1 cellular context compared by ENCODE assay signal in the genomic region with DNA sequence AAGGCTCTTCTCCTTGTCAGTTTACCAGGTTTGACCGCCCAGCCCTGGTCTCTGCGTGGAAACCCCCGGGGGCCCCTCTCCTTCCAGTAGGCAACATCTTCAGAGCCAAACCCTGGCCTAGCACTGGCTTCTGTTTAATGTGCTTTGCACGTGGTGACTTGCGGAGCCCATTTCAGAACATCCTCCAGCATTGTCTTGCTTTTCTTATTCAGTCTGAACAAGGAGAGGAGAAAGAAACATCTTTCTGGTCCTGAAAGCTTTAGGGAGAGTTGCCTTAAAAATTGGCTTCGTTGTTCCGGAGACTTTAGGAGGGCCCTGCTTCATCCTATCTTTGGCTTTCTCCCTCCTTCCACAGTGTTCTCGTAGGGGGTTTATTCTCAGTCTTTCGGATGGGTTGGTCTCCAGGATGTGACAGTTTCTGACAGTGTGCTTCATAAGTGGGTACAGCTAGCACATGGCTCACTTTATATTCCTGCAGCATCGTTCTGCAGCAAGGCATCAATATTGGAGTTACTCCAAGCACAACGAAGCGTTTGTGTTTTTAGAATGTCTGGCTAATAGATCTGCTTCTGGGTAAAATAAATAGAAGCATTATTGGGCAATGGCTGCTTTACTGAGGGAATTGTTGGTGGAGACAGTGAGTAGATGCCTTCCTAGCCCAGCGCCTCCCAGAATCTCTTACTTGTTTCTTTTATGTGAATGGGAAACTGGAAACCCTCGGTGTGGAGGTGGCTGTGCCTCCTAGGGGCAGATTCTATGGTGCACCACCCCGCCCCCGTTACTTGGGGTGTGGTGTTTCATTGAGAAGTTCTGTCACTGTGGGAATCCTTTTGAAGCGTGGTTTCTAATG.
A peak's percentile ranks its signal among the peaks of the same experiment; 100 is the strongest.
TF ChIP-seq lines count a peak whose summit lies in the region.

No MANE protein-coding gene starts in this region.

TF ChIP-seq in HepG2, 621 proteins besides CTCF, POLR2A, EP300 and RAD21 (continued from another document and continues in another):
- no peak for TF ChIP-seq CENPT (CRISPR knock-in tag; IDR thresholded peaks at IDR 0.05; ENCODE audit: low read depth)
- no peak for TF ChIP-seq ZSCAN30 (CRISPR knock-in tag; IDR thresholded peaks at IDR 0.05)
- TF ChIP-seq EHMT2 (IDR thresholded peaks at IDR 0.05; ENCODE audit: borderline replicate concordance, low read depth, low read length) = no peak
- TF ChIP-seq KMT2A (CRISPR knock-in tag; IDR thresholded peaks at IDR 0.05) = no peak
- TF ChIP-seq, protein P1, sequence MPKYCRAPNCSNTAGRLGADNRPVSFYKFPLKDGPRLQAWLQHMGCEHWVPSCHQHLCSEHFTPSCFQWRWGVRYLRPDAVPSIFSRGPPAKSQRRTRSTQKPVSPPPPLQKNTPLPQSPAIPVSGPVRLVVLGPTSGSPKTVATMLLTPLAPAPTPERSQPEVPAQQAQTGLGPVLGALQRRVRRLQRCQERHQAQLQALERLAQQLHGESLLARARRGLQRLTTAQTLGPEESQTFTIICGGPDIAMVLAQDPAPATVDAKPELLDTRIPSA (CRISPR knock-in tag; IDR thresholded peaks at IDR 0.05; ENCODE audit: borderline replicate concordance) = no peak
- TF ChIP-seq ZNF543 (CRISPR knock-in tag; IDR thresholded peaks at IDR 0.05) = no peak
- no peak for TF ChIP-seq ZBTB20 (CRISPR knock-in tag; IDR thresholded peaks at IDR 0.05; ENCODE audit: borderline replicate concordance, low read depth)
- no peak for TF ChIP-seq ZNF558 (CRISPR knock-in tag; IDR thresholded peaks at IDR 0.05; ENCODE audit: borderline replicate concordance)
- TF ChIP-seq AGO2 (optimal IDR thresholded peaks at IDR 0.05; ENCODE audit: low read depth, low read length) = no peak
- TF ChIP-seq ZNF232 (CRISPR knock-in tag; IDR thresholded peaks at IDR 0.05; ENCODE audit: borderline replicate concordance) = no peak
- no peak for TF ChIP-seq MEIS1 (CRISPR knock-in tag; IDR thresholded peaks at IDR 0.05; ENCODE audit: borderline replicate concordance)
- TF ChIP-seq, protein P2, sequence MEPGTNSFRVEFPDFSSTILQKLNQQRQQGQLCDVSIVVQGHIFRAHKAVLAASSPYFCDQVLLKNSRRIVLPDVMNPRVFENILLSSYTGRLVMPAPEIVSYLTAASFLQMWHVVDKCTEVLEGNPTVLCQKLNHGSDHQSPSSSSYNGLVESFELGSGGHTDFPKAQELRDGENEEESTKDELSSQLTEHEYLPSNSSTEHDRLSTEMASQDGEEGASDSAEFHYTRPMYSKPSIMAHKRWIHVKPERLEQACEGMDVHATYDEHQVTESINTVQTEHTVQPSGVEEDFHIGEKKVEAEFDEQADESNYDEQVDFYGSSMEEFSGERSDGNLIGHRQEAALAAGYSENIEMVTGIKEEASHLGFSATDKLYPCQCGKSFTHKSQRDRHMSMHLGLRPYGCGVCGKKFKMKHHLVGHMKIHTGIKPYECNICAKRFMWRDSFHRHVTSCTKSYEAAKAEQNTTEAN (CRISPR knock-in tag; conservative IDR thresholded peaks at IDR 0.05) = no peak
- TF ChIP-seq TEAD2 (CRISPR knock-in tag; IDR thresholded peaks at IDR 0.05) = no peak
- TF ChIP-seq GZF1 (CRISPR knock-in tag; IDR thresholded peaks at IDR 0.05) = no peak
- TF ChIP-seq ZFP36L2 (CRISPR knock-in tag; IDR thresholded peaks at IDR 0.05) = no peak
- no peak for TF ChIP-seq RBAK (CRISPR knock-in tag; IDR thresholded peaks at IDR 0.05)
- no peak for TF ChIP-seq HNRNPLL (IDR thresholded peaks at IDR 0.05; ENCODE audit: low read depth, low read length, poor library complexity, severe bottlenecking)
- no peak for TF ChIP-seq ZNF768 (CRISPR knock-in tag; IDR thresholded peaks at IDR 0.05)
- TF ChIP-seq PITX1 (CRISPR knock-in tag; IDR thresholded peaks at IDR 0.05) = no peak
- TF ChIP-seq CAMTA2 (CRISPR knock-in tag; IDR thresholded peaks at IDR 0.05; ENCODE audit: borderline replicate concordance) = no peak
- TF ChIP-seq ZNF782 (CRISPR knock-in tag; IDR thresholded peaks at IDR 0.05; ENCODE audit: borderline replicate concordance) = no peak
- no peak for TF ChIP-seq ZNF589 (CRISPR knock-in tag; conservative IDR thresholded peaks at IDR 0.05)
- TF ChIP-seq, protein P3, sequence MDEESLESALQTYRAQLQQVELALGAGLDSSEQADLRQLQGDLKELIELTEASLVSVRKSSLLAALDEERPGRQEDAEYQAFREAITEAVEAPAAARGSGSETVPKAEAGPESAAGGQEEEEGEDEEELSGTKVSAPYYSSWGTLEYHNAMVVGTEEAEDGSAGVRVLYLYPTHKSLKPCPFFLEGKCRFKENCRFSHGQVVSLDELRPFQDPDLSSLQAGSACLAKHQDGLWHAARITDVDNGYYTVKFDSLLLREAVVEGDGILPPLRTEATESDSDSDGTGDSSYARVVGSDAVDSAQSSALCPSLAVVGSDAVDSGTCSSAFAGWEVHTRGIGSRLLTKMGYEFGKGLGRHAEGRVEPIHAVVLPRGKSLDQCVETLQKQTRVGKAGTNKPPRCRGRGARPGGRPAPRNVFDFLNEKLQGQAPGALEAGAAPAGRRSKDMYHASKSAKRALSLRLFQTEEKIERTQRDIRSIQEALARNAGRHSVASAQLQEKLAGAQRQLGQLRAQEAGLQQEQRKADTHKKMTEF (CRISPR knock-in tag; IDR thresholded peaks at IDR 0.05) = no peak
- TF ChIP-seq ZNF136 (CRISPR knock-in tag; IDR thresholded peaks at IDR 0.05; ENCODE audit: low read depth) = no peak
- TF ChIP-seq ARNT2 (CRISPR knock-in tag; IDR thresholded peaks at IDR 0.05; ENCODE audit: low read depth) = no peak
- no peak for TF ChIP-seq REPIN1 (CRISPR knock-in tag; IDR thresholded peaks at IDR 0.05; ENCODE audit: borderline replicate concordance, low read depth)
- TF ChIP-seq ZNF563 (CRISPR knock-in tag; IDR thresholded peaks at IDR 0.05) = no peak
- TF ChIP-seq, protein P4, sequence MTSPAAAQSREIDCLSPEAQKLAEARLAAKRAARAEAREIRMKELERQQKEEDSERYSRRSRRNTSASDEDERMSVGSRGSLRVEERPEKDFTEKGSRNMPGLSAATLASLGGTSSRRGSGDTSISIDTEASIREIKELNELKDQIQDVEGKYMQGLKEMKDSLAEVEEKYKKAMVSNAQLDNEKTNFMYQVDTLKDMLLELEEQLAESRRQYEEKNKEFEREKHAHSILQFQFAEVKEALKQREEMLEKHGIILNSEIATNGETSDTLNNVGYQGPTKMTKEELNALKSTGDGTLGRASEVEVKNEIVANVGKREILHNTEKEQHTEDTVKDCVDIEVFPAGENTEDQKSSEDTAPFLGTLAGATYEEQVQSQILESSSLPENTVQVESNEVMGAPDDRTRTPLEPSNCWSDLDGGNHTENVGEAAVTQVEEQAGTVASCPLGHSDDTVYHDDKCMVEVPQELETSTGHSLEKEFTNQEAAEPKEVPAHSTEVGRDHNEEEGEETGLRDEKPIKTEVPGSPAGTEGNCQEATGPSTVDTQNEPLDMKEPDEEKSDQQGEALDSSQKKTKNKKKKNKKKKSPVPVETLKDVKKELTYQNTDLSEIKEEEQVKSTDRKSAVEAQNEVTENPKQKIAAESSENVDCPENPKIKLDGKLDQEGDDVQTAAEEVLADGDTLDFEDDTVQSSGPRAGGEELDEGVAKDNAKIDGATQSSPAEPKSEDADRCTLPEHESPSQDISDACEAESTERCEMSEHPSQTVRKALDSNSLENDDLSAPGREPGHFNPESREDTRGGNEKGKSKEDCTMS (CRISPR knock-in tag; conservative IDR thresholded peaks at IDR 0.05) = no peak
- TF ChIP-seq SETDB1 (CRISPR knock-in tag; IDR thresholded peaks at IDR 0.05; ENCODE audit: borderline replicate concordance) = no peak
- no peak for TF ChIP-seq SRY (CRISPR knock-in tag; IDR thresholded peaks at IDR 0.05)
- TF ChIP-seq, protein P5, sequence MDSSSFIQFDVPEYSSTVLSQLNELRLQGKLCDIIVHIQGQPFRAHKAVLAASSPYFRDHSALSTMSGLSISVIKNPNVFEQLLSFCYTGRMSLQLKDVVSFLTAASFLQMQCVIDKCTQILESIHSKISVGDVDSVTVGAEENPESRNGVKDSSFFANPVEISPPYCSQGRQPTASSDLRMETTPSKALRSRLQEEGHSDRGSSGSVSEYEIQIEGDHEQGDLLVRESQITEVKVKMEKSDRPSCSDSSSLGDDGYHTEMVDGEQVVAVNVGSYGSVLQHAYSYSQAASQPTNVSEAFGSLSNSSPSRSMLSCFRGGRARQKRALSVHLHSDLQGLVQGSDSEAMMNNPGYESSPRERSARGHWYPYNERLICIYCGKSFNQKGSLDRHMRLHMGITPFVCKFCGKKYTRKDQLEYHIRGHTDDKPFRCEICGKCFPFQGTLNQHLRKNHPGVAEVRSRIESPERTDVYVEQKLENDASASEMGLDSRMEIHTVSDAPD (CRISPR knock-in tag; IDR thresholded peaks at IDR 0.05) = 0 out of 2 replicates have a peak, but pooled peaks have one; percentile 23
- TF ChIP-seq, protein P6, sequence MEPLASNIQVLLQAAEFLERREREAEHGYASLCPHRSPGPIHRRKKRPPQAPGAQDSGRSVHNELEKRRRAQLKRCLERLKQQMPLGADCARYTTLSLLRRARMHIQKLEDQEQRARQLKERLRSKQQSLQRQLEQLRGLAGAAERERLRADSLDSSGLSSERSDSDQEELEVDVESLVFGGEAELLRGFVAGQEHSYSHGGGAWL (CRISPR knock-in tag; IDR thresholded peaks at IDR 0.05) = 0 out of 2 replicates have a peak, but pooled peaks have one; percentile 53
- TF ChIP-seq, protein P7, sequence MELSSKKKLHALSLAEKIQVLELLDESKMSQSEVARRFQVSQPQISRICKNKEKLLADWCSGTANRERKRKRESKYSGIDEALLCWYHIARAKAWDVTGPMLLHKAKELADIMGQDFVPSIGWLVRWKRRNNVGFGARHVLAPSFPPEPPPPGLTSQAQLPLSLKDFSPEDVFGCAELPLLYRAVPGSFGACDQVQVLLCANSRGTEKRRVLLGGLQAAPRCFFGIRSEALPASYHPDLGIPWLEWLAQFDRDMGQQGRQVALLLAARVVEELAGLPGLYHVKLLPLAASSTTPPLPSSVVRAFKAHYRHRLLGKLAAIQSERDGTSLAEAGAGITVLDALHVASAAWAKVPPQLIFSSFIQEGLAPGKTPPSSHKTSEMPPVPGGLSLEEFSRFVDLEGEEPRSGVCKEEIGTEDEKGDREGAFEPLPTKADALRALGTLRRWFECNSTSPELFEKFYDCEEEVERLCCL (CRISPR knock-in tag; IDR thresholded peaks at IDR 0.05; ENCODE audit: borderline replicate concordance) = no peak
- no peak for TF ChIP-seq ZZZ3 (CRISPR knock-in tag; IDR thresholded peaks at IDR 0.05; ENCODE audit: borderline replicate concordance)
- TF ChIP-seq, protein P8, sequence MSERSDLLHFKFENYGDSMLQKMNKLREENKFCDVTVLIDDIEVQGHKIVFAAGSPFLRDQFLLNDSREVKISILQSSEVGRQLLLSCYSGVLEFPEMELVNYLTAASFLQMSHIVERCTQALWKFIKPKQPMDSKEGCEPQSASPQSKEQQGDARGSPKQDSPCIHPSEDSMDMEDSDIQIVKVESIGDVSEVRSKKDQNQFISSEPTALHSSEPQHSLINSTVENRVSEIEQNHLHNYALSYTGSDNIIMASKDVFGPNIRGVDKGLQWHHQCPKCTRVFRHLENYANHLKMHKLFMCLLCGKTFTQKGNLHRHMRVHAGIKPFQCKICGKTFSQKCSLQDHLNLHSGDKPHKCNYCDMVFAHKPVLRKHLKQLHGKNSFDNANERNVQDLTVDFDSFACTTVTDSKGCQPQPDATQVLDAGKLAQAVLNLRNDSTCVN (CRISPR knock-in tag; IDR thresholded peaks at IDR 0.05; ENCODE audit: borderline replicate concordance) = no peak
- no peak for TF ChIP-seq ZBTB21 (CRISPR knock-in tag; IDR thresholded peaks at IDR 0.05)
- TF ChIP-seq ZNF547 (CRISPR knock-in tag; IDR thresholded peaks at IDR 0.05) = no peak
- no peak for TF ChIP-seq RBM39 (IDR thresholded peaks at IDR 0.05; ENCODE audit: low read depth, low read length, poor library complexity, severe bottlenecking)
- no peak for TF ChIP-seq ZNF670 (CRISPR knock-in tag; IDR thresholded peaks at IDR 0.05; ENCODE audit: borderline replicate concordance)
- TF ChIP-seq SRSF1 (optimal IDR thresholded peaks at IDR 0.05; ENCODE audit: low read depth, low read length) = no peak
- TF ChIP-seq ZNF124 (CRISPR knock-in tag; IDR thresholded peaks at IDR 0.05) = no peak
- peak; percentile 77 for TF ChIP-seq ZNF605 (CRISPR knock-in tag; IDR thresholded peaks at IDR 0.05)
- no peak for TF ChIP-seq ZSCAN22 (CRISPR knock-in tag; IDR thresholded peaks at IDR 0.05)
- TF ChIP-seq ZNF567 (CRISPR knock-in tag; IDR thresholded peaks at IDR 0.05; ENCODE audit: borderline replicate concordance) = no peak
- TF ChIP-seq, protein P9, sequence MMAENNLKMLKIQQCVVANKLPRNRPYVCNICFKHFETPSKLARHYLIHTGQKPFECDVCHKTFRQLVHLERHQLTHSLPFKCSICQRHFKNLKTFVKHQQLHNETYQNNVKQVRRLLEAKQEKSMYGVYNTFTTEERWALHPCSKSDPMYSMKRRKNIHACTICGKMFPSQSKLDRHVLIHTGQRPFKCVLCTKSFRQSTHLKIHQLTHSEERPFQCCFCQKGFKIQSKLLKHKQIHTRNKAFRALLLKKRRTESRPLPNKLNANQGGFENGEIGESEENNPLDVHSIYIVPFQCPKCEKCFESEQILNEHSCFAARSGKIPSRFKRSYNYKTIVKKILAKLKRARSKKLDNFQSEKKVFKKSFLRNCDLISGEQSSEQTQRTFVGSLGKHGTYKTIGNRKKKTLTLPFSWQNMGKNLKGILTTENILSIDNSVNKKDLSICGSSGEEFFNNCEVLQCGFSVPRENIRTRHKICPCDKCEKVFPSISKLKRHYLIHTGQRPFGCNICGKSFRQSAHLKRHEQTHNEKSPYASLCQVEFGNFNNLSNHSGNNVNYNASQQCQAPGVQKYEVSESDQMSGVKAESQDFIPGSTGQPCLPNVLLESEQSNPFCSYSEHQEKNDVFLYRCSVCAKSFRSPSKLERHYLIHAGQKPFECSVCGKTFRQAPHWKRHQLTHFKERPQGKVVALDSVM (CRISPR knock-in tag; IDR thresholded peaks at IDR 0.05) = no peak
- no peak for TF ChIP-seq ZNF644 (CRISPR knock-in tag; IDR thresholded peaks at IDR 0.05; ENCODE audit: low read depth)
- no peak for TF ChIP-seq FOXK2 (IDR thresholded peaks at IDR 0.05)
- TF ChIP-seq, protein P10, sequence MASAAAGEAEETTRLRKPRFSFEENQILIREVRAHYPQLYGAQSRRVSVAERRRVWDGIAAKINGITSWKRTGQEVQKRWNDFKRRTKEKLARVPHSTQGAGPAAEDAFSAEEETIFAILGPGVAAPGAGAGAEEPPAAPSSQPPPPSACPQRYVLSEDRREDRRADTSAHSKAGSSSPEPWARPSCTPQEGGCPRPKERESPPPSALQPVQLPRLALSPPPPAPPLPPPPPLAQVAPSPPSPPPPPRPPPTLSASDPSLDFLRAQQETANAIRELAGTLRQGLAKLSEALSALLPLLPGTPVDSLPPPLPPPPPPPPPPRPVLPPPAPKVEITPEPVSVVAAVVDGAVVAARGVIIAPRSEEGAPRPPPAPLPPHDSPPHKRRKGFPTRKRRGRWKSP (CRISPR knock-in tag; IDR thresholded peaks at IDR 0.05) = peak; percentile 20; the same call in 1 of the 2 replicates
- TF ChIP-seq TBL1XR1 (IDR thresholded peaks at IDR 0.05; ENCODE audit: borderline replicate concordance, low read length, partially characterized antibody) = no peak
- peak; percentile 35; the same call in 1 of the 2 replicates for TF ChIP-seq ZNF501 (CRISPR knock-in tag; IDR thresholded peaks at IDR 0.05)
- TF ChIP-seq SP1 (IDR thresholded peaks at IDR 0.05) = no peak
- no peak for TF ChIP-seq SP1 (CRISPR knock-in tag; IDR thresholded peaks at IDR 0.05)
- no peak for TF ChIP-seq ZNF619 (CRISPR knock-in tag; IDR thresholded peaks at IDR 0.05)
- no peak for TF ChIP-seq XBP1 (CRISPR knock-in tag; IDR thresholded peaks at IDR 0.05)
- no peak for TF ChIP-seq SRSF4 (IDR thresholded peaks at IDR 0.05; ENCODE audit: low read depth, low read length, poor library complexity, severe bottlenecking)
- TF ChIP-seq MEIS2 (CRISPR knock-in tag; IDR thresholded peaks at IDR 0.05) = no peak
- TF ChIP-seq RORA (CRISPR knock-in tag; IDR thresholded peaks at IDR 0.05) = no peak
- TF ChIP-seq DR1 (CRISPR knock-in tag; IDR thresholded peaks at IDR 0.05) = no peak
